Comparison of ENCODE assay signal across 22 cellular contexts in genomic region chr4:67660418-67660817, GRCh38.
"Had no signal": no experiment of that assay in that cellular context is flagged by ENCODE, and none has a peak within 500 bp of the region (broad histone marks: within the 10 kb centered on the region; RNA-seq: fewer than 3 reads in every experiment).

No MANE protein-coding gene starts in this region.

- H3K4me1 ChIP-seq: left ventricle myocardium inferior, pancreas, prostate gland, stomach, testis, thyroid gland, uterus had no signal

- H3K4me3 ChIP-seq: left ventricle myocardium inferior, pancreas, prostate gland, skin epidermis, stomach, testis, thyroid gland, uterus had no signal

- ATAC-seq: naive thymus-derived CD8-positive, alpha-beta T cell; pancreas; right cardiac atrium; sciatic nerve; stimulated activated naive B cell treated with anti-CD40 and anti-IgM and Interleukin-4, amounts not matched to agents 10 μg/mL and 1 μg/mL and 100 μg/mL, for 72 hours; stimulated activated naive CD8-positive, alpha-beta T cell treated with anti-CD3 and anti-CD28 coated beads, Interleukin-15, Interleukin-2, amounts not matched to agents 100 U/mL and 50 U/mL, for 24 hours had no signal

- H3K36me3 ChIP-seq: prostate gland had no signal

- H3K9me3 ChIP-seq: pancreas, prostate gland, testis, thyroid gland, uterus had no signal

- H3K27ac ChIP-seq: left ventricle myocardium inferior, pancreas, prostate gland, skin epidermis, stomach, testis, thyroid gland, uterus had no signal

- DNase-seq: islet precursor cell; left ventricle myocardium inferior; naive thymus-derived CD8-positive, alpha-beta T cell; nucleus accumbens; pancreas; posterior cingulate gyrus; retina; right cardiac atrium; stimulated activated CD4-positive, alpha-beta T cell treated with anti-CD3 and anti-CD28 coated beads, Interleukin-12 subunit alpha, Interleukin-12 subunit beta, amount 100 ng/mL, for 4 hours; stimulated activated CD4-positive, alpha-beta T cell treated with anti-CD3 and anti-CD28 coated beads, Interleukin-15, amount 100 ng/mL, for 24 hours; stimulated activated CD4-positive, alpha-beta T cell treated with anti-CD3 and anti-CD28 coated beads, Interleukin-2, amount 100 ng/mL, for 24 hours; stimulated activated CD4-positive, alpha-beta T cell treated with anti-CD3 and anti-CD28 coated beads, Interleukin-4, amount 100 ng/mL, for 1 hour; stimulated activated naive B cell treated with anti-CD40 and anti-IgM and Interleukin-4, amounts not matched to agents 10 μg/mL and 1 μg/mL and 100 μg/mL, for 72 hours; stimulated activated naive CD8-positive, alpha-beta T cell treated with anti-CD3 and anti-CD28 coated beads, Interleukin-15, Interleukin-2, amounts not matched to agents 100 U/mL and 50 U/mL, for 24 hours; stomach; testis; thyroid gland; trophoblast cell; uterus had no signal

- FAIRE-seq: pancreas had no signal

- H3K27me3 ChIP-seq: pancreas, stomach, testis, thyroid gland, uterus had no signal
